19 cellular contexts compared by ENCODE assay signal in the genomic region with DNA sequence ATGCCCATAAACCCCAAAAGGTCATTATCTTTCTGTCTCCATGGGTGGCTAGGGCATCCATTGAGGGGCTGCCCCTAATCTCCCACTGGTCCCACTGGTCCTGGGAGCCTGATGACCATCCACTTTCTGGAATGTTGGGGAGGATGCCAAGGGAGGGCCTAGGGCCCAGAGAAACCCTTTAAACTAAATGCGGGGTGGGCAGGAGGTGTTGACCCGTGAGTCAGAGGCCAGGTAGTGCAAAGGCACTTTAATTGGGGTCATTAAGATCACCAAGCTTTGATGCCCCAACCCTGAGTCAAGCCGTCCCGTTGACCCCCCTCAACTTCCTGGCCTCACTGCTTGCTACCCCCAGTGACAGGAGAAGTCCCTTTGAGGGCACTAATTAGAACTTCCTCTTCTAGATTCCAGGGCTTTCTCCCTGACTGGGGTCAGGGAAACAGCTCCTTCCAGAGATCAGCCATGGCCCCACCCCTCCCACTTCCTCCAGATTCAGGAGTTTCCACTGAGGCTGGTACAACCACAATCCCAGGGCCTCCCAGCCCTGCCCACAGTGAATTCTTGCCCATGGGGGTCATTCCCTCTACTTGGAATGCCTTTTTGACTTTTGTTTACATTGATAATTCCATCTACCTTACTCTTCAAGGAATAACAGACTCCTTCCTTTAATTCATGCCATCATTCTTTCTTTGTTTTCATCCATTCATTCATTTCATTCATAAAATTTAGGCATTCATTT. TPM values are rescaled to one million over a fixed set of nuclear protein-coding genes. Genes with fewer than 3 reads are reported as not detected.
DNase-seq lines count a peak whose midpoint lies in the region; ATAC-seq and TF ChIP-seq lines count a peak whose summit lies in the region.
"Had no signal": no experiment of that assay in that cellular context is flagged by ENCODE, and none has a peak within 500 bp of the region (broad histone marks: within the 10 kb centered on the region; RNA-seq: fewer than 3 reads in every experiment).

No MANE protein-coding gene starts in this region.

- WGBS in neuronal stem cell (ENCODE audit: extremely low coverage in 2 of 2, insufficient read length in 2 of 2, insufficient replicate concordance in 1 of 2), 2 donors, result no CpG with 5 or more reads among the region's 4 CpGs

- H3K27ac Mint-ChIP-seq in GM23338 (no peak overlapping the region), type B pancreatic cell (no peak overlapping the region), progenitor cell of endocrine pancreas (no peak overlapping the region)
- H3K27ac Mint-ChIP-seq: activated naive CD8-positive, alpha-beta T cell treated with anti-CD3 and anti-CD28 coated beads, Interleukin-2, amount 50 U/mL, for 24 hours; activated T-cell treated with anti-CD3 and anti-CD28 coated beads, Interleukin-2, amount 50 U/mL, for 24 hours; CD4-positive, alpha-beta T cell; stimulated activated effector memory CD8-positive, alpha-beta T cell treated with anti-CD3 and anti-CD28 coated beads, Interleukin-12 subunit alpha, Interleukin-12 subunit beta, amount 100 ng/mL, for 72 hours had no signal

- no peak overlapping the region for H3K4me3 ChIP-seq in GM23338
- H3K4me3 ChIP-seq in neuronal stem cell (ENCODE audit: low read length in 2 of 2), result no peak overlapping the region
- H3K4me3 ChIP-seq: SJCRH30, smooth muscle cell, tibial artery had no signal

- no peaks in the 10 kb centered on the region for H3K79me1 ChIP-seq in neuronal stem cell (ENCODE audit: low read depth, low read length)

- H4K91ac ChIP-seq in neuronal stem cell (ENCODE audit: low read depth, low read length, poor library complexity), result no peak overlapping the region

- H3K9me3 Mint-ChIP-seq in GM23338, result no peaks in the 10 kb centered on the region
- H3K9me3 Mint-ChIP-seq in type B pancreatic cell, result no peaks in the 10 kb centered on the region
- no peaks in the 10 kb centered on the region for H3K9me3 Mint-ChIP-seq in progenitor cell of endocrine pancreas (ENCODE audit: low read depth)
- H3K9me3 Mint-ChIP-seq: activated naive CD8-positive, alpha-beta T cell treated with anti-CD3 and anti-CD28 coated beads, Interleukin-2, amount 50 U/mL, for 24 hours; activated T-cell treated with anti-CD3 and anti-CD28 coated beads, Interleukin-2, amount 50 U/mL, for 24 hours; CD4-positive, alpha-beta T cell; stimulated activated effector memory CD8-positive, alpha-beta T cell treated with anti-CD3 and anti-CD28 coated beads, Interleukin-12 subunit alpha, Interleukin-12 subunit beta, amount 100 ng/mL, for 72 hours had no signal

- no peak overlapping the region for H2BK120ac ChIP-seq in neuronal stem cell (ENCODE audit: low read depth, low read length)

- H2AK5ac ChIP-seq in neuronal stem cell (ENCODE audit: low read depth, low read length), result peak overlapping the region; percentile 66

- no peak overlapping the region for H3K9ac ChIP-seq in neuronal stem cell (ENCODE audit: low read depth, low read length, poor library complexity)
- H3K9ac ChIP-seq: parathyroid adenoma had no signal

- TF ChIP-seq CTCF in GM23338 (conservative IDR thresholded peaks at IDR 0.05; ENCODE audit: low read depth in 2 of 2), result no peak
- no peak for TF ChIP-seq CTCF in type B pancreatic cell (conservative IDR thresholded peaks at IDR 0.05)
- no peak for TF ChIP-seq CTCF in progenitor cell of endocrine pancreas (IDR thresholded peaks at IDR 0.05; ENCODE audit: unreplicated experiment)

- H3K36me3 Mint-ChIP-seq in GM23338 (ENCODE audit: low read depth) (no peaks in the 10 kb centered on the region), type B pancreatic cell (no peaks in the 10 kb centered on the region), progenitor cell of endocrine pancreas (ENCODE audit: insufficient read depth) (no peaks in the 10 kb centered on the region)
- H3K36me3 Mint-ChIP-seq: stimulated activated effector memory CD8-positive, alpha-beta T cell treated with anti-CD3 and anti-CD28 coated beads, Interleukin-12 subunit alpha, Interleukin-12 subunit beta, amount 100 ng/mL, for 72 hours had no signal

- H3K14ac ChIP-seq in neuronal stem cell (ENCODE audit: low read length), result no peak overlapping the region

- no peaks in the 10 kb centered on the region for H3K9me3 ChIP-seq in neuronal stem cell (replicated peaks in 1 of 2; ENCODE audit: control insufficient read depth in 2 of 2, insufficient read depth in 1 of 2, low read depth in 1 of 2, low read length in 2 of 2)
- H3K9me3 ChIP-seq: SJCRH30, tibial artery had no signal

- H2BK5ac ChIP-seq in neuronal stem cell (ENCODE audit: low read length), result peak overlapping the region; percentile 26

- DNase-seq in GM23338 (ENCODE audit: low spot score) (no peak), MV-4-11 (lab: John Stamatoyannopoulos, UW) (peak; percentile 43), amniotic epithelial cell (ENCODE audit: low read depth) (peak; percentile 45), neuronal stem cell (ENCODE audit: low spot score) (no peak), type B pancreatic cell (ENCODE audit: extremely low spot score, unreplicated experiment) (no peak), progenitor cell of endocrine pancreas (ENCODE audit: low spot score, unreplicated experiment) (no peak)
- DNase-seq: activated CD4-positive, alpha-beta T cell treated with anti-CD3 and anti-CD28 coated beads, Interleukin-2, amount 50 U/mL, for 48 hours; activated naive CD8-positive, alpha-beta T cell treated with anti-CD3 and anti-CD28 coated beads, Interleukin-2, amount 50 U/mL, for 24 hours; activated T-cell treated with anti-CD3 and anti-CD28 coated beads, Interleukin-2, amount 50 U/mL, for 24 hours; CD4-positive, alpha-beta T cell; KG1; NCI-H146; NCI-H345; tibial artery had no signal

- H3F3A ChIP-seq in GM23338 (replicated peaks; ENCODE audit: low read depth), result no peaks in the 10 kb centered on the region

- H3K36me3 ChIP-seq in GM23338 (ENCODE audit: insufficient read depth) (no peaks in the 10 kb centered on the region), neuronal stem cell (replicated peaks in 1 of 2; ENCODE audit: control insufficient read depth in 2 of 2, insufficient read depth in 2 of 2, low read length in 2 of 2) (no peaks in the 10 kb centered on the region)
- H3K36me3 ChIP-seq: SJCRH30, tibial artery had no signal

- H3K4me1 Mint-ChIP-seq in GM23338 (peaks cover 11% of the 10 kb centered on the region), type B pancreatic cell (ENCODE audit: unreplicated experiment) (peaks cover 19% of the 10 kb centered on the region), progenitor cell of endocrine pancreas (ENCODE audit: low read depth) (peaks cover 1% of the 10 kb centered on the region)

- H3K18ac ChIP-seq in neuronal stem cell (ENCODE audit: low read length), result peak overlapping the region; percentile 61

- H3K4me3 Mint-ChIP-seq in GM23338 (no peak overlapping the region), type B pancreatic cell (no peak overlapping the region), progenitor cell of endocrine pancreas (ENCODE audit: low read depth) (no peak overlapping the region)
- H3K4me3 Mint-ChIP-seq: activated naive CD8-positive, alpha-beta T cell treated with anti-CD3 and anti-CD28 coated beads, Interleukin-2, amount 50 U/mL, for 24 hours; activated T-cell treated with anti-CD3 and anti-CD28 coated beads, Interleukin-2, amount 50 U/mL, for 24 hours; CD4-positive, alpha-beta T cell; stimulated activated effector memory CD8-positive, alpha-beta T cell treated with anti-CD3 and anti-CD28 coated beads, Interleukin-12 subunit alpha, Interleukin-12 subunit beta, amount 100 ng/mL, for 72 hours had no signal

- no peak overlapping the region for H3K4ac ChIP-seq in neuronal stem cell (ENCODE audit: low read length)

- H3K27me3 Mint-ChIP-seq in GM23338 (ENCODE audit: insufficient read depth, low read depth, poor library complexity), result peaks cover 14% of the 10 kb centered on the region
- no peaks in the 10 kb centered on the region for H3K27me3 Mint-ChIP-seq in type B pancreatic cell
- H3K27me3 Mint-ChIP-seq in progenitor cell of endocrine pancreas, result peaks cover 5% of the 10 kb centered on the region
- H3K27me3 Mint-ChIP-seq: activated naive CD8-positive, alpha-beta T cell treated with anti-CD3 and anti-CD28 coated beads, Interleukin-2, amount 50 U/mL, for 24 hours; activated T-cell treated with anti-CD3 and anti-CD28 coated beads, Interleukin-2, amount 50 U/mL, for 24 hours had no signal

- H3K27ac ChIP-seq in GM23338 (ENCODE audit: low read depth) (no peak overlapping the region), neuronal stem cell (replicated peaks; ENCODE audit: low read length) (no peak overlapping the region)
- H3K27ac ChIP-seq: parathyroid adenoma, SJCRH30, tibial artery had no signal

- no peaks in the 10 kb centered on the region for H3K9me2 ChIP-seq in GM23338 (ENCODE audit: insufficient read depth)

- no peaks in the 10 kb centered on the region for H3K79me2 ChIP-seq in GM23338 (replicated peaks; ENCODE audit: insufficient read depth)
- H3K79me2 ChIP-seq: parathyroid adenoma had no signal

- H4K20me1 ChIP-seq in GM23338 (replicated peaks; ENCODE audit: insufficient read depth), result no peaks in the 10 kb centered on the region; the same call in 1 of the 2 replicates

- no peak overlapping the region for H4K8ac ChIP-seq in neuronal stem cell (ENCODE audit: low read depth, low read length)

- H3K4me2 ChIP-seq in GM23338, result no peak overlapping the region
- no peak overlapping the region for H3K4me2 ChIP-seq in neuronal stem cell (ENCODE audit: insufficient read depth, low read length, poor library complexity, severe bottlenecking)
- H3K4me2 ChIP-seq: smooth muscle cell had no signal

- H2BK15ac ChIP-seq in neuronal stem cell (ENCODE audit: low read length), result no peak overlapping the region

- no peak overlapping the region for H3K23ac ChIP-seq in neuronal stem cell (ENCODE audit: low read depth, low read length, poor library complexity)

- H3K27me3 ChIP-seq in GM23338 (ENCODE audit: insufficient read depth), result peaks cover 3% of the 10 kb centered on the region; the same call in 1 of the 2 replicates
- H3K27me3 ChIP-seq in neuronal stem cell (ENCODE audit: control insufficient read depth in 3 of 3, insufficient read depth in 3 of 3, low read depth in 1 of 3, low read length in 3 of 3), result no peaks in the 10 kb centered on the region
- H3K27me3 ChIP-seq: SJCRH30 had no signal

- no peak overlapping the region for H2BK12ac ChIP-seq in neuronal stem cell (ENCODE audit: low read length)

- no peak for ATAC-seq in GM23338
- ATAC-seq in HG02763 (IDR thresholded peaks at IDR 0.05; ENCODE audit: unreplicated experiment), result no peak
- ATAC-seq: activated naive CD8-positive, alpha-beta T cell treated with anti-CD3 and anti-CD28 coated beads, Interleukin-2, amount 50 U/mL, for 24 hours; stimulated activated effector memory CD8-positive, alpha-beta T cell treated with anti-CD3 and anti-CD28 coated beads, Interleukin-12 subunit alpha, Interleukin-12 subunit beta, amount 100 ng/mL, for 72 hours had no signal

- H2AFZ ChIP-seq in GM23338 (peak overlapping the region; percentile 32; the same call in 1 of the 2 replicates), neuronal stem cell (ENCODE audit: low read length) (no peak overlapping the region)
- H2AFZ ChIP-seq: parathyroid adenoma had no signal

- peaks cover 7% of the 10 kb centered on the region for H3K4me1 ChIP-seq in GM23338 (ENCODE audit: insufficient read depth)
- H3K4me1 ChIP-seq in neuronal stem cell (ENCODE audit: control insufficient read depth in 2 of 2, insufficient read depth in 1 of 2, low read depth in 1 of 2, low read length in 2 of 2), result peaks cover 2 to 10% of the 10 kb centered on the region in 2 donors
- H3K4me1 ChIP-seq: parathyroid adenoma, SJCRH30 had no signal

RNA-seq across cellular contexts. Expression of gene SERINC2, which starts 15.5 kb away (rescaled TPM):
- total RNA-seq in GM23338 (2014; rRNA removed; shearing (Covaris generic)), result 18.8 and 20.5 TPM in 2 replicates
- 22.5 and 23.3 TPM in 2 replicates for polyA plus RNA-seq in GM23338 (2016; fragmentation: Nextera tagmentation; extraction: Ambion mirVana)
- 36.2 TPM for polyA plus RNA-seq in neuronal stem cell (2013, experiment 1 of 2)
- polyA plus RNA-seq in neuronal stem cell (2013, experiment 2 of 2), result 35.5 TPM
- 77.7 and 118 TPM in 2 replicates for total RNA-seq in type B pancreatic cell (ENCODE audit: low replicate concordance)
- total RNA-seq in progenitor cell of endocrine pancreas, result 58.8 and 65.7 TPM in 2 replicates

RNA-seq across cellular contexts. Expression of gene FABP3, which starts 24.7 kb away (rescaled TPM):
- 19.3 and 27.9 TPM in 2 replicates for total RNA-seq in GM23338 (2014; rRNA removed; shearing (Covaris generic))
- polyA plus RNA-seq in GM23338 (2016; fragmentation: Nextera tagmentation; extraction: Ambion mirVana), result 50.0 and 50.2 TPM in 2 replicates
- polyA plus RNA-seq in neuronal stem cell (2013, experiment 1 of 2), result 2.4 TPM
- polyA plus RNA-seq in neuronal stem cell (2013, experiment 2 of 2), result 2.5 TPM
- total RNA-seq in type B pancreatic cell (ENCODE audit: low replicate concordance) (16.4 and 18.8 TPM in 2 replicates), progenitor cell of endocrine pancreas (0.73 and 0.74 TPM in 2 replicates)
- total RNA-seq: CD4-positive, alpha-beta T cell had no signal

Comparison
In these comparisons a context has a peak if more than half of its experiments do, and no peak if none do; other contexts are left out.
1. DNase-seq: peak in MV-4-11 (single experiment) and amniotic epithelial cell (single experiment); none in GM23338 (single experiment), neuronal stem cell (single experiment), type B pancreatic cell (single experiment) and progenitor cell of endocrine pancreas (single experiment).